ENCODE assay signal across 8 cellular contexts in genomic region chr1:159000627-159001026, GRCh38. TPM values are rescaled to one million over a fixed set of nuclear protein-coding genes. Genes with fewer than 3 reads are reported as not detected.
DNase-seq lines count a peak whose midpoint lies in the region; ATAC-seq and TF ChIP-seq lines count a peak whose summit lies in the region.

No MANE protein-coding gene starts in this region.

- H4K20me1 ChIP-seq in hepatocyte (ENCODE audit: insufficient read depth, poor library complexity, severe bottlenecking) = no peaks in the 10 kb centered on the region

- no peak for TF ChIP-seq CTCF in ascending aorta (IDR thresholded peaks at IDR 0.05)
- TF ChIP-seq CTCF in hepatocyte (IDR thresholded peaks at IDR 0.05; ENCODE audit: poor library complexity) = no peak

- no peaks in the 10 kb centered on the region for H3K79me2 ChIP-seq in hepatocyte

- ATAC-seq in GM18873 (IDR thresholded peaks at IDR 0.05; ENCODE audit: low FRiP score, unreplicated experiment) = no peak
- no peak for ATAC-seq in GM18870 (IDR thresholded peaks at IDR 0.05; ENCODE audit: unreplicated experiment)
- no peak for ATAC-seq in HG02938 (IDR thresholded peaks at IDR 0.05; ENCODE audit: unreplicated experiment)

- no peaks in the 10 kb centered on the region for H3K9me3 ChIP-seq in ascending aorta
- H3K9me3 ChIP-seq in hepatocyte (ENCODE audit: low read depth) = no peaks in the 10 kb centered on the region

- DNase-seq in HS-5 (ENCODE audit: low read depth) = peak; percentile 89
- DNase-seq in ascending aorta (ENCODE audit: low spot score in 2 of 2) = peak; percentile 43 to 89
- peak; percentile 85 for DNase-seq in hepatocyte (ENCODE audit: low spot score)
- peak; percentile 11 for DNase-seq in retina
- no peak for DNase-seq in activated CD4-positive, alpha-beta T cell treated with anti-CD3 and anti-CD28 coated beads for 4 hours

- H3K36me3 ChIP-seq in ascending aorta (no peaks in the 10 kb centered on the region), hepatocyte (replicated peaks; ENCODE audit: insufficient read depth, low read depth) (no peaks in the 10 kb centered on the region)

- H3K4me1 ChIP-seq in ascending aorta = no peaks in the 10 kb centered on the region
- peaks cover 8% of the 10 kb centered on the region for H3K4me1 ChIP-seq in hepatocyte (ENCODE audit: insufficient read depth)

- intact Hi-C loops in ascending aorta (cut with DNase I) = loop anchor here (1.0 to 5.0 kb wide), 2 partner anchors 9 to 1033 kb away; partner anchors contain the start of gene IFI16

- peak overlapping the region; percentile 77 for H3K4me2 ChIP-seq in hepatocyte

- H3K9me2 ChIP-seq in hepatocyte (replicated peaks; ENCODE audit: insufficient read depth) = no peaks in the 10 kb centered on the region

- peak overlapping the region; percentile 7 to 64 for H3K4me3 ChIP-seq in ascending aorta
- H3K4me3 ChIP-seq in hepatocyte = peak overlapping the region; percentile 10

- 8% methylated on average over 1 of the region's 1 CpG for WGBS in hepatocyte (ENCODE audit: low lambda C conversion rate, missing lambda C conversion rate)

- peak overlapping the region; percentile 20 for H2AFZ ChIP-seq in hepatocyte

- H3K27me3 ChIP-seq in ascending aorta (no peaks in the 10 kb centered on the region), hepatocyte (no peaks in the 10 kb centered on the region)

- H3K27ac ChIP-seq in ascending aorta (peak overlapping the region in 1 of 2 donors; percentile 83), hepatocyte (peak overlapping the region; percentile 92)

RNA-seq across cellular contexts. Expression of gene IFI16, which starts 9.1 kb away (rescaled TPM):
- 61.2 TPM for total RNA-seq in ascending aorta
- 22.2 and 25.1 TPM in 2 replicates for total RNA-seq in hepatocyte
- 31.8 and 35.6 TPM in 2 replicates for polyA plus RNA-seq in hepatocyte

Comparison
In these comparisons a context has a peak if more than half of its experiments do, and no peak if none do; other contexts are left out.
1. DNase-seq: peak in HS-5 (single experiment), ascending aorta (2 of 2), hepatocyte (single experiment) and retina (single experiment); none in activated CD4-positive, alpha-beta T cell treated with anti-CD3 and anti-CD28 coated beads for 4 hours (0 of 2).